25 cellular contexts compared by ENCODE assay signal in genomic region chr4:100059467-100059866, GRCh38.
DNase-seq lines count a peak whose midpoint lies in the region; ATAC-seq, FAIRE-seq and TF ChIP-seq lines count a peak whose summit lies in the region.
"Had no signal": no experiment of that assay in that cellular context is flagged by ENCODE, and none has a peak within 500 bp of the region (broad histone marks: within the 10 kb centered on the region; RNA-seq: fewer than 3 reads in every experiment).

No MANE protein-coding gene starts in this region.

- H3K9me1 ChIP-seq in K562 (ENCODE audit: control insufficient read depth, insufficient read depth, low read length): no peaks in the 10 kb centered on the region

- TF ChIP-seq CTCF in K562 (IDR thresholded peaks at IDR 0.05 in 2 of 3, conservative IDR thresholded peaks at IDR 0.05 in 1 of 3; ENCODE audit: insufficient read depth in 2 of 3, low read depth in 1 of 3, low read length in 3 of 3): no peak

- no TSS peak for BruUV-seq in K562 (replicated peaks; lab: Mats Ljungman, UMichigan)

- FAIRE-seq in GM12892 (lab: Jason Lieb, UNC) (peak; percentile 46), K562 (lab: Jason Lieb, UNC) (no peak), GM12891 (lab: Jason Lieb, UNC) (no peak)
- FAIRE-seq: A549, GM18507, H1 had no signal

- POLR2A ChIA-PET in K562 (lab: Yijun Ruan, JAX): no interaction called here

- H3K27ac ChIP-seq in Karpas-422 (ENCODE audit: low read length) (no peak overlapping the region), K562 (ENCODE audit: extremely low read depth, low read depth, low read length) (no peak overlapping the region)
- H3K27ac ChIP-seq: A549; BLaER1 treated with 17β-estradiol and CSF1 and Interleukin-3, amounts not matched to agents 10 nM and 100 nM; GM23248 had no signal

- H3K9ac ChIP-seq in Karpas-422 (ENCODE audit: low read length): no peak overlapping the region
- H3K9ac ChIP-seq in K562 (ENCODE audit: insufficient read depth in 1 of 2, low read depth in 2 of 2, low read length in 2 of 2): no peak overlapping the region
- H3K9ac ChIP-seq: BLaER1 treated with 17β-estradiol and CSF1 and Interleukin-3, amounts not matched to agents 10 nM and 100 nM; GM23248 had no signal

- H3K4me3 ChIP-seq in Karpas-422 (ENCODE audit: low read length) (no peak overlapping the region), K562 (no peak overlapping the region)
- H3K4me3 ChIP-seq: A549; BLaER1 treated with 17β-estradiol and CSF1 and Interleukin-3, amounts not matched to agents 10 nM and 100 nM; GM23248 had no signal

- no peaks in the 10 kb centered on the region for H3K9me3 ChIP-seq in Karpas-422 (ENCODE audit: low read length)
- H3K9me3 ChIP-seq in K562 (replicated peaks; ENCODE audit: control insufficient read depth, insufficient read depth, low read depth, low read length): no peaks in the 10 kb centered on the region
- H3K9me3 ChIP-seq: A549; BE2C; BLaER1 treated with 17β-estradiol and CSF1 and Interleukin-3, amounts not matched to agents 10 nM and 100 nM had no signal

- TF ChIP-seq POLR2A in GM12892 (IDR thresholded peaks at IDR 0.05; ENCODE audit: low read depth, low read length): no peak
- TF ChIP-seq POLR2A in K562 (conservative IDR thresholded peaks at IDR 0.05): no peak
- TF ChIP-seq POLR2A in GM12891 (IDR thresholded peaks at IDR 0.05; ENCODE audit: low read depth, low read length): no peak

- H3K36me3 ChIP-seq in Karpas-422 (ENCODE audit: insufficient read depth, low read length) (no peaks in the 10 kb centered on the region), K562 (ENCODE audit: control insufficient read depth, insufficient read depth, low read length) (no peaks in the 10 kb centered on the region)
- H3K36me3 ChIP-seq: BE2C; BLaER1 treated with 17β-estradiol and CSF1 and Interleukin-3, amounts not matched to agents 10 nM and 100 nM had no signal

- WGBS in K562 (ENCODE audit: insufficient coverage, low coverage, missing lambda C conversion rate): 1% methylated on average over 8 of the region's 8 CpGs

- H3K4me1 ChIP-seq in Karpas-422 (ENCODE audit: low read length) (peaks cover 16% of the 10 kb centered on the region), K562 (replicated peaks in 1 of 2; ENCODE audit: control insufficient read depth in 2 of 2, insufficient read depth in 2 of 2, low read length in 2 of 2) (no peaks in the 10 kb centered on the region)
- H3K4me1 ChIP-seq: BE2C; BLaER1 treated with 17β-estradiol and CSF1 and Interleukin-3, amounts not matched to agents 10 nM and 100 nM had no signal

- no peaks in the 10 kb centered on the region for H3K79me2 ChIP-seq in Karpas-422 (ENCODE audit: low read length)
- no peaks in the 10 kb centered on the region for H3K79me2 ChIP-seq in K562 (ENCODE audit: control insufficient read depth, insufficient read depth, low read length)

- no peaks in the 10 kb centered on the region for H4K20me1 ChIP-seq in Karpas-422 (ENCODE audit: insufficient read depth, low read depth, low read length)
- no peaks in the 10 kb centered on the region for H4K20me1 ChIP-seq in K562 (replicated peaks; ENCODE audit: control insufficient read depth, insufficient read depth, low read length)
- H4K20me1 ChIP-seq: BLaER1 treated with 17β-estradiol and CSF1 and Interleukin-3, amounts not matched to agents 10 nM and 100 nM had no signal

- H3K4me2 ChIP-seq in Karpas-422 (ENCODE audit: low read depth, low read length, poor library complexity, severe bottlenecking) (no peak overlapping the region), K562 (ENCODE audit: insufficient read depth, low read length) (peak overlapping the region; percentile 29; the same call in 1 of the 2 replicates)
- H3K4me2 ChIP-seq: A549; BLaER1 treated with 17β-estradiol and CSF1 and Interleukin-3, amounts not matched to agents 10 nM and 100 nM had no signal

- no peaks in the 10 kb centered on the region for H3K9me2 ChIP-seq in Karpas-422 (replicated peaks; ENCODE audit: insufficient read depth, low read length)

- intact Hi-C loops in K562 (cut with micrococcal nuclease): no loop called here

- ATAC-seq in HG02798 (IDR thresholded peaks at IDR 0.05; ENCODE audit: poor library complexity, unreplicated experiment) (peak; percentile 41), K562 (peak; percentile 27; the same call in 1 of the 3 replicates)
- ATAC-seq: A549 had no signal

- H2AFZ ChIP-seq in Karpas-422 (ENCODE audit: low read length) (no peak overlapping the region), K562 (ENCODE audit: low read depth, low read length) (no peak overlapping the region)
- H2AFZ ChIP-seq: GM23248 had no signal

- no peak for DNase-seq in GM12892 (ENCODE audit: insufficient read length)
- peak; percentile 54 for DNase-seq in Karpas-422
- DNase-seq in K562 (ENCODE audit: extremely low read depth in 1 of 4, low spot score in 3 of 4): no peak
- no peak for DNase-seq in stimulated activated CD4-positive, alpha-beta T cell treated with anti-CD3 and anti-CD28 coated beads, Interleukin-4, amount 100 ng/mL, for 4 hours
- DNase-seq in activated gamma-delta T cell treated with Interleukin-2 at 50 U/mL for 16 hours: no peak
- no peak for DNase-seq in UCSD-AML1 (lab: John Stamatoyannopoulos, UW; ENCODE audit: unreplicated experiment)
- no peak for DNase-seq in GM12891 (ENCODE audit: insufficient read length, low spot score)
- DNase-seq: 8988T; ACHN; AML-193; BE2C; Calu3; CD4-positive, alpha-beta T cell; COR-L47; DMS53; DMS79 treated with DMSO at 0.1 percent for 48 hours; GF-D8; GM23248; H7; HCEC 1CT had no signal

- TF ChIP-seq RAD21 in K562 (CRISPR knock-in tag; conservative IDR thresholded peaks at IDR 0.05 in 1 of 2, IDR thresholded peaks at IDR 0.05 in 1 of 2): no peak

- H3K27me3 ChIP-seq in Karpas-422 (ENCODE audit: low read length) (no peaks in the 10 kb centered on the region), K562 (ENCODE audit: control insufficient read depth in 2 of 2, insufficient read depth in 2 of 2, low read length in 2 of 2) (no peaks in the 10 kb centered on the region)
- H3K27me3 ChIP-seq: BE2C; BLaER1 treated with 17β-estradiol and CSF1 and Interleukin-3, amounts not matched to agents 10 nM and 100 nM had no signal

- TF ChIP-seq EP300 in K562 (IDR thresholded peaks at IDR 0.05; ENCODE audit: low read length): no peak

- in situ Hi-C loops in K562 (cut with MboI): no loop called here

- CTCF ChIA-PET in K562 (lab: Yijun Ruan, JAX; ENCODE audit: low intra/inter-chr PET ratio): no interaction called here

TF ChIP-seq in K562, 482 proteins besides CTCF, POLR2A, EP300 and RAD21:
- TF ChIP-seq ELF4 (CRISPR knock-in tag; IDR thresholded peaks at IDR 0.05): no peak

TF ChIP-seq in GM12891, 5 proteins besides CTCF, POLR2A, EP300 and RAD21:
- no peak for TF ChIP-seq SPI1 (IDR thresholded peaks at IDR 0.05; ENCODE audit: low read depth, low read length)
- TF ChIP-seq POU2F2 (IDR thresholded peaks at IDR 0.05; ENCODE audit: low read depth, low read length): no peak
- TF ChIP-seq POLR2AphosphoS5 (IDR thresholded peaks at IDR 0.05; ENCODE audit: low read depth, low read length): no peak
- no peak for TF ChIP-seq PAX5 (IDR thresholded peaks at IDR 0.05; ENCODE audit: insufficient read depth, low read length, severe bottlenecking)
- no peak for TF ChIP-seq TAF1 (IDR thresholded peaks at IDR 0.05; ENCODE audit: low read depth, low read length)
